Comparison of ENCODE assay signal across 34 cellular contexts in genomic region chr11:16722945-16723344, GRCh38.
"Had no signal": no experiment of that assay in that cellular context is flagged by ENCODE, and none has a peak within 500 bp of the region (broad histone marks: within the 10 kb centered on the region; RNA-seq: fewer than 3 reads in every experiment).

No MANE protein-coding gene starts in this region.

- H3K4me3 ChIP-seq: MG63 had no signal

- DNase-seq: Karpas-422, Kasumi-1, MG63, MM.1S, MV-4-11, NCI-H1048, NCI-H1092, NCI-H1092 treated with DMSO at 0.1 percent for 48 hours, NCI-H1105, NCI-H1105 treated with DMSO at 0.1 percent for 48 hours, NCI-H1417, NCI-H1417 treated with DMSO at 0.1 percent for 48 hours, NCI-H1436, NCI-H1436 treated with DMSO at 0.1 percent for 48 hours, NCI-H146, NCI-H1694, NCI-H1694 treated with DMSO at 0.1 percent for 48 hours, NCI-H187, NCI-H187 treated with DMSO at 0.1 percent for 48 hours, NCI-H1930, NCI-H2029, NCI-H2029 treated with DMSO at 0.1 percent for 48 hours, NCI-H2081, NCI-H2081 treated with DMSO at 0.1 percent for 48 hours, NCI-H2107, NCI-H2171, NCI-H2171 treated with DMSO at 0.1 percent for 48 hours, NCI-H2227 treated with DMSO at 0.1 percent for 48 hours, NCI-H226, NCI-H345, NCI-H446, NCI-H446 treated with DMSO at 0.1 percent for 48 hours, NCI-H510A, NCI-H510A treated with DMSO at 0.1 percent for 48 hours had no signal

- H3K27me3 ChIP-seq: MG63 had no signal

- H3K9me3 ChIP-seq: MG63 had no signal

- H3K36me3 ChIP-seq: MG63 had no signal
